In genomic region chr12:111599459-111600295, GRCh38 we compare ENCODE assay signal across 1 cellular context.
TF ChIP-seq lines count a peak whose summit lies in the region.

No MANE protein-coding gene starts in this region.

TF ChIP-seq in H1, 55 proteins besides CTCF, POLR2A, EP300 and RAD21:
- TF ChIP-seq NANOG (IDR thresholded peaks at IDR 0.05; ENCODE audit: insufficient read depth, low read depth, low read length, poor library complexity, severe bottlenecking) (no peak), CHD2 (IDR thresholded peaks at IDR 0.05; ENCODE audit: low read length) (peak; percentile 78; the same call in 1 of the 2 replicates), HDAC6 (IDR thresholded peaks at IDR 0.05; ENCODE audit: low read depth, low read length) (no peak), TBP (IDR thresholded peaks at IDR 0.05; ENCODE audit: low read depth, low read length) (peak; percentile 82), POLR2AphosphoS5 (IDR thresholded peaks at IDR 0.05; ENCODE audit: low read depth, low read length) (peak; percentile 89), E2F6 (IDR thresholded peaks at IDR 0.05) (peak; percentile 70), KDM4A (IDR thresholded peaks at IDR 0.05; ENCODE audit: low read depth, low read length, severe bottlenecking) (peak; percentile 33), USF2 (IDR thresholded peaks at IDR 0.05; ENCODE audit: low read length) (peak; percentile 80), ATF3 (IDR thresholded peaks at IDR 0.05; ENCODE audit: insufficient read depth, low read depth, low read length) (no peak), SP4 (IDR thresholded peaks at IDR 0.05; ENCODE audit: low read length) (no peak), NRF1 (IDR thresholded peaks at IDR 0.05; ENCODE audit: low read depth, low read length) (no peak), SIN3A (conservative IDR thresholded peaks at IDR 0.05 in 1 of 2, IDR thresholded peaks at IDR 0.05 in 1 of 2; ENCODE audit: low read depth in 1 of 2, low read length in 2 of 2) (peak; percentile 20 to 59; a peak in 2 of 4 replicates), MAX (IDR thresholded peaks at IDR 0.05) (peak; percentile 91), RBBP5 (IDR thresholded peaks at IDR 0.05; ENCODE audit: borderline replicate concordance, low read depth, low read length) (peak; percentile 91), CREB1 (IDR thresholded peaks at IDR 0.05) (peak; percentile 20), GTF2F1 (IDR thresholded peaks at IDR 0.05; ENCODE audit: borderline replicate concordance, low read depth, low read length) (no peak), TAF1 (IDR thresholded peaks at IDR 0.05; ENCODE audit: low read depth, low read length) (peak; percentile 92), GABPA (IDR thresholded peaks at IDR 0.05; ENCODE audit: borderline replicate concordance, insufficient read depth, low read length) (peak; percentile 96), HDAC2 (IDR thresholded peaks at IDR 0.05; ENCODE audit: borderline replicate concordance in 1 of 2, low read depth in 2 of 2, low read length in 2 of 2) (0 out of 4 replicates have a peak, but pooled peaks of 1 of the 2 experiments have one; percentile 67), TEAD4 (IDR thresholded peaks at IDR 0.05; ENCODE audit: low read depth, low read length) (0 out of 2 replicates have a peak, but pooled peaks have one; percentile 46), ASH2L (IDR thresholded peaks at IDR 0.05; ENCODE audit: low read length) (peak; percentile 92), RNF2 (IDR thresholded peaks at IDR 0.05; ENCODE audit: borderline replicate concordance, low read depth, low read length, missing control alignments, poor library complexity, severe bottlenecking) (no peak), CBX8 (IDR thresholded peaks at IDR 0.05; ENCODE audit: borderline replicate concordance, low read depth, low read length) (no peak), YY1 (IDR thresholded peaks at IDR 0.05; ENCODE audit: low read depth, low read length) (no peak), PHF8 (conservative IDR thresholded peaks at IDR 0.05; ENCODE audit: low read depth, low read length) (peak; percentile 77), SRF (IDR thresholded peaks at IDR 0.05; ENCODE audit: low read depth, low read length) (no peak)
TF ChIP-seq in H1: peak in this region for 16.
